In the genomic region with DNA sequence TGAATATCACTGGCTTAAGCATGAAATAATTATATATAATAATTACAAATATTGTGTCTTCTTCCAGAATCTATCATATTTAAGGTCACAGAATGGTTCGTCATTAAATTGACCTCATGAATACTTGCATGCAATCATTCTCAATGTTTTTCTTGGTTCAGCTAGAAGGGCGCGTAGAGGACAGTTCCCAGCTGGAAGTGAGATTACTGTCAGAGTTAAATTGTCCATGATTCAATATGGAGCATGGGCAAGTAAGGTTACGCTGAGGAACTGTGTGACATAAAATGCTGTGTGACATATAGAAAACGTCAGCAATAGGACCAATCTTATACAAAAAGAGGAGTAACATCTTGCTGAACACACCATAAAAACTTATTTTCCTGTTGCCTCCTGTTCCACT, we compare ENCODE assay signal across 32 cellular contexts.
"Had no signal": no experiment of that assay in that cellular context is flagged by ENCODE, and none has a peak within 500 bp of the region (broad histone marks: within the 10 kb centered on the region; RNA-seq: fewer than 3 reads in every experiment).

No MANE protein-coding gene starts in this region.

- ATAC-seq: activated naive CD4-positive, alpha-beta T cell treated with anti-CD3 and anti-CD28 coated beads, Interleukin-2, amount 50 U/mL, for 72 hours; activated naive CD8-positive, alpha-beta T cell treated with anti-CD3 and anti-CD28 coated beads, Interleukin-2, amount 50 U/mL, for 24 hours; activated T-cell treated with anti-CD3 and anti-CD28 coated beads, Interleukin-2, amount 50 U/mL, for 4 hours; activated T-cell treated with anti-CD3 and anti-CD28 coated beads, Interleukin-2, amount 50 U/mL, for 72 hours; activated T-helper 17 cell treated with anti-CD3 and anti-CD28 coated beads, Interleukin-2, amount 50 U/mL, for 72 hours; body of pancreas had no signal

- H3K4me1 ChIP-seq: adrenal gland, ascending aorta, body of pancreas, breast epithelium had no signal

- H3K27ac ChIP-seq: adrenal gland, ascending aorta, body of pancreas, brain microvascular endothelial cell, breast epithelium, cardiac muscle cell had no signal

- H3K27me3 ChIP-seq: adrenal gland, ascending aorta, body of pancreas, brain microvascular endothelial cell, breast epithelium, cardiac muscle cell had no signal

- DNase-seq: activated effector memory CD4-positive, alpha-beta T cell treated with anti-CD3 and anti-CD28 coated beads, Interleukin-2, amount 50 U/mL, for 16 hours; activated effector memory CD4-positive, alpha-beta T cell treated with Interleukin-2 at 50 U/mL for 16 hours; activated gamma-delta T cell; activated gamma-delta T cell treated with Interleukin-2 at 50 U/mL for 16 hours; activated naive CD4-positive, alpha-beta T cell; activated naive CD4-positive, alpha-beta T cell treated with anti-CD3 and anti-CD28 coated beads for 36 hours; activated naive CD4-positive, alpha-beta T cell treated with anti-CD3 and anti-CD28 coated beads, Interleukin-2, amount 10 ng/mL, durations not matched to agents 7 days and 5 days; activated naive CD4-positive, alpha-beta T cell treated with anti-CD3 and anti-CD28 coated beads, Interleukin-2, amount 50 U/mL, for 16 hours; activated naive CD4-positive, alpha-beta T cell treated with Interleukin-2 at 50 U/mL for 16 hours; activated naive CD8-positive, alpha-beta T cell treated with anti-CD3 and anti-CD28 coated beads for 36 hours; activated naive CD8-positive, alpha-beta T cell treated with anti-CD3 and anti-CD28 coated beads, Interleukin-2, amount 10 ng/mL, durations not matched to agents 7 days and 5 days; activated naive CD8-positive, alpha-beta T cell treated with anti-CD3 and anti-CD28 coated beads, Interleukin-2, amount 50 U/mL, for 24 hours; activated T-cell treated with anti-CD3 and anti-CD28 coated beads, Interleukin-2, amount 50 U/mL, for 1 hour; activated T-cell treated with anti-CD3 and anti-CD28 coated beads, Interleukin-2, amount 50 U/mL, for 24 hours; activated T-cell treated with anti-CD3 and anti-CD28 coated beads, Interleukin-2, amount 50 U/mL, for 4 hours; activated T-cell treated with anti-CD3 and anti-CD28 coated beads, Interleukin-2, amount 50 U/mL, for 48 hours; activated T-cell treated with anti-CD3 and anti-CD28 coated beads, Interleukin-2, amount 50 U/mL, for 72 hours; adrenal gland; amniotic stem cell; amygdala; anterior cingulate cortex; aorta; body of pancreas; brain microvascular endothelial cell; caudate nucleus; central memory CD4-positive, alpha-beta T cell; cerebellar nuclear complex had no signal

- H3K4me3 ChIP-seq: adrenal gland, ascending aorta, body of pancreas, breast epithelium, cardiac muscle cell had no signal

- H3K9me3 ChIP-seq: adrenal gland, ascending aorta, body of pancreas, breast epithelium had no signal

- H3K36me3 ChIP-seq: adrenal gland, ascending aorta, brain microvascular endothelial cell, breast epithelium, cardiac muscle cell had no signal
